Comparison of ENCODE assay signal across 1 cellular context in the genomic region with DNA sequence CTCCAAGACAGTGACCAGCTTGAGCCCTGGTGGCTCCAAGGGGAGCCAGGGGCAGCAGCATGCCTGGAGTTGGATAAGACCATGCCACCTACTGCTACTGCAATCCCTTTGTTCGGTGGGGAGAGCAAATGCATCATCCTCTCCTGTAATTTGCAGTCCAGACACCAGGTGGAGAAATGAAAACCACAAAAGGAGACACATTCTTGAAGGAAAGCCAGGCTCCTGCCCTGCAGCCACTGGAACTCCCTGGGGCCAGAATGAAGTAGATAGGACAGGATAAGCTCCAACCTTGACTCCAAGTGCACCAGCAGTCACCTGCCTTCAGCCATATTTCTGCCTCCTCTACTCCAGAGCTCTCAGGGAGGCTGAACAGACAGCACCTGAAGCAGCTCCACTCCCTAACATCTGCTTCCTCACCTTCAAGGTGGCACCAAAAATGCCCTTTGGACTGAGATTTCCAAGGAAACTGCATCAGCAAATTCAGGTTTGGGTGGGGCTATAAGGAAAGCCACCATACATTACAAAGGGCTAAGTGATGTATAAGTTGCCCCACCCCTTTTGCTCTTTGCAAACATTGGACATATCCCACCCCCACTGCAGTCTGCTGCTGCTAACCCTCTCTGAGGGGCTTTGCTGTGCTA.
TF ChIP-seq lines count a peak whose summit lies in the region.

No MANE protein-coding gene starts in this region.

TF ChIP-seq in K562, 482 proteins besides CTCF, POLR2A, EP300 and RAD21 (continued from another document and continues in another):
- TF ChIP-seq, protein P1, sequence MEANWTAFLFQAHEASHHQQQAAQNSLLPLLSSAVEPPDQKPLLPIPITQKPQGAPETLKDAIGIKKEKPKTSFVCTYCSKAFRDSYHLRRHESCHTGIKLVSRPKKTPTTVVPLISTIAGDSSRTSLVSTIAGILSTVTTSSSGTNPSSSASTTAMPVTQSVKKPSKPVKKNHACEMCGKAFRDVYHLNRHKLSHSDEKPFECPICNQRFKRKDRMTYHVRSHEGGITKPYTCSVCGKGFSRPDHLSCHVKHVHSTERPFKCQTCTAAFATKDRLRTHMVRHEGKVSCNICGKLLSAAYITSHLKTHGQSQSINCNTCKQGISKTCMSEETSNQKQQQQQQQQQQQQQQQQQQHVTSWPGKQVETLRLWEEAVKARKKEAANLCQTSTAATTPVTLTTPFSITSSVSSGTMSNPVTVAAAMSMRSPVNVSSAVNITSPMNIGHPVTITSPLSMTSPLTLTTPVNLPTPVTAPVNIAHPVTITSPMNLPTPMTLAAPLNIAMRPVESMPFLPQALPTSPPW (CRISPR knock-in tag; IDR thresholded peaks at IDR 0.05) = no peak
- TF ChIP-seq ATF7 (IDR thresholded peaks at IDR 0.05) (no peak), ZFP30 (CRISPR knock-in tag; IDR thresholded peaks at IDR 0.05; ENCODE audit: borderline replicate concordance) (no peak), WHSC1 (IDR thresholded peaks at IDR 0.05; ENCODE audit: low read length) (no peak), SMC3 (conservative IDR thresholded peaks at IDR 0.05; ENCODE audit: insufficient read depth, low read depth, low read length) (peak; percentile 81), FOS (IDR thresholded peaks at IDR 0.05; ENCODE audit: extremely low read depth, insufficient read length) (no peak), TCF3 (CRISPR knock-in tag; IDR thresholded peaks at IDR 0.05) (0 out of 2 replicates have a peak, but pooled peaks have one; percentile 4), ARNT (IDR thresholded peaks at IDR 0.05) (no peak), BMI1 (IDR thresholded peaks at IDR 0.05; ENCODE audit: low read length) (no peak), MAFK (IDR thresholded peaks at IDR 0.05; ENCODE audit: low read length) (no peak), MTF1 (CRISPR knock-in tag; IDR thresholded peaks at IDR 0.05; ENCODE audit: borderline replicate concordance) (no peak), CBFA2T3 (IDR thresholded peaks at IDR 0.05) (no peak), TEAD2 (tag; IDR thresholded peaks at IDR 0.05) (no peak), C11orf30 (IDR thresholded peaks at IDR 0.05; ENCODE audit: low read depth) (0 out of 2 replicates have a peak, but pooled peaks have one; percentile 5), SPI1 (IDR thresholded peaks at IDR 0.05; ENCODE audit: borderline replicate concordance, low read depth, low read length) (no peak), TEAD4 (IDR thresholded peaks at IDR 0.05; ENCODE audit: low read length) (peak; percentile 58), TEAD4 (CRISPR knock-in tag; IDR thresholded peaks at IDR 0.05; ENCODE audit: borderline replicate concordance) (no peak), L3MBTL2 (IDR thresholded peaks at IDR 0.05) (no peak), POLR3G (IDR thresholded peaks at IDR 0.05; ENCODE audit: extremely low read depth, insufficient read length, insufficient replicate concordance) (no peak), CXXC5 (CRISPR knock-in tag; IDR thresholded peaks at IDR 0.05) (no peak), ZFPM2 (CRISPR knock-in tag; IDR thresholded peaks at IDR 0.05) (no peak), CTBP1 (IDR thresholded peaks at IDR 0.05; ENCODE audit: borderline replicate concordance) (peak; percentile 29; the same call in 1 of the 2 replicates), SREBF1 (IDR thresholded peaks at IDR 0.05; ENCODE audit: borderline replicate concordance, low read depth, low read length) (no peak), ZNF324 (CRISPR knock-in tag; IDR thresholded peaks at IDR 0.05) (no peak), ZNF282 (CRISPR knock-in tag; IDR thresholded peaks at IDR 0.05) (no peak), ZNF586 (CRISPR knock-in tag; conservative IDR thresholded peaks at IDR 0.05) (no peak), ZFP36 (IDR thresholded peaks at IDR 0.05; ENCODE audit: low read depth, low read length, partially characterized antibody) (no peak), FOXM1 (IDR thresholded peaks at IDR 0.05; ENCODE audit: low read depth) (no peak), FOXM1 (CRISPR knock-in tag; IDR thresholded peaks at IDR 0.05; ENCODE audit: low read depth) (no peak), CHD1 (IDR thresholded peaks at IDR 0.05; ENCODE audit: low read length) (no peak), ZNF175 (CRISPR knock-in tag; IDR thresholded peaks at IDR 0.05; ENCODE audit: low read depth) (no peak), BCL6 (CRISPR knock-in tag; IDR thresholded peaks at IDR 0.05) (no peak), JUND (IDR thresholded peaks at IDR 0.05; ENCODE audit: borderline replicate concordance, low read depth, low read length) (no peak), JUND (tag; IDR thresholded peaks at IDR 0.05; ENCODE audit: borderline replicate concordance, low read depth, low read length) (peak; percentile 29; the same call in 1 of the 3 replicates), CBX2 (IDR thresholded peaks at IDR 0.05; ENCODE audit: insufficient read depth, low read length, poor library complexity, severe bottlenecking) (no peak), ESRRA (IDR thresholded peaks at IDR 0.05; ENCODE audit: borderline replicate concordance, low read depth) (peak; percentile 55; the same call in 1 of the 2 replicates), CBFB (CRISPR knock-in tag; IDR thresholded peaks at IDR 0.05) (peak; percentile 78; the same call in 1 of the 2 replicates)
- TF ChIP-seq, protein P2, sequence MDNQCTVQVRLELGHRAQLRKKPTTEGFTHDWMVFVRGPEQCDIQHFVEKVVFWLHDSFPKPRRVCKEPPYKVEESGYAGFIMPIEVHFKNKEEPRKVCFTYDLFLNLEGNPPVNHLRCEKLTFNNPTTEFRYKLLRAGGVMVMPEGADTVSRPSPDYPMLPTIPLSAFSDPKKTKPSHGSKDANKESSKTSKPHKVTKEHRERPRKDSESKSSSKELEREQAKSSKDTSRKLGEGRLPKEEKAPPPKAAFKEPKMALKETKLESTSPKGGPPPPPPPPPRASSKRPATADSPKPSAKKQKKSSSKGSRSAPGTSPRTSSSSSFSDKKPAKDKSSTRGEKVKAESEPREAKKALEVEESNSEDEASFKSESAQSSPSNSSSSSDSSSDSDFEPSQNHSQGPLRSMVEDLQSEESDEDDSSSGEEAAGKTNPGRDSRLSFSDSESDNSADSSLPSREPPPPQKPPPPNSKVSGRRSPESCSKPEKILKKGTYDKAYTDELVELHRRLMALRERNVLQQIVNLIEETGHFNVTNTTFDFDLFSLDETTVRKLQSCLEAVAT (IDR thresholded peaks at IDR 0.05) = peak in 1 of 2 experiments; percentile 87; a peak in 2 of 4 replicates
- TF ChIP-seq, protein P3, sequence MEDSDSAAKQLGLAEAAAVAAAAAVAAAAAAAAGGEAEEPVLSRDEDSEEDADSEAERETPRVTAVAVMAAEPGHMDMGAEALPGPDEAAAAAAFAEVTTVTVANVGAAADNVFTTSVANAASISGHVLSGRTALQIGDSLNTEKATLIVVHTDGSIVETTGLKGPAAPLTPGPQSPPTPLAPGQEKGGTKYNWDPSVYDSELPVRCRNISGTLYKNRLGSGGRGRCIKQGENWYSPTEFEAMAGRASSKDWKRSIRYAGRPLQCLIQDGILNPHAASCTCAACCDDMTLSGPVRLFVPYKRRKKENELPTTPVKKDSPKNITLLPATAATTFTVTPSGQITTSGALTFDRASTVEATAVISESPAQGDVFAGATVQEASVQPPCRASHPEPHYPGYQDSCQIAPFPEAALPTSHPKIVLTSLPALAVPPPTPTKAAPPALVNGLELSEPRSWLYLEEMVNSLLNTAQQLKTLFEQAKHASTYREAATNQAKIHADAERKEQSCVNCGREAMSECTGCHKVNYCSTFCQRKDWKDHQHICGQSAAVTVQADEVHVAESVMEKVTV (CRISPR knock-in tag; IDR thresholded peaks at IDR 0.05) = peak; percentile 38; the same call in 1 of the 2 replicates
- TF ChIP-seq, protein P4, sequence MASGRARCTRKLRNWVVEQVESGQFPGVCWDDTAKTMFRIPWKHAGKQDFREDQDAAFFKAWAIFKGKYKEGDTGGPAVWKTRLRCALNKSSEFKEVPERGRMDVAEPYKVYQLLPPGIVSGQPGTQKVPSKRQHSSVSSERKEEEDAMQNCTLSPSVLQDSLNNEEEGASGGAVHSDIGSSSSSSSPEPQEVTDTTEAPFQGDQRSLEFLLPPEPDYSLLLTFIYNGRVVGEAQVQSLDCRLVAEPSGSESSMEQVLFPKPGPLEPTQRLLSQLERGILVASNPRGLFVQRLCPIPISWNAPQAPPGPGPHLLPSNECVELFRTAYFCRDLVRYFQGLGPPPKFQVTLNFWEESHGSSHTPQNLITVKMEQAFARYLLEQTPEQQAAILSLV (tag; IDR thresholded peaks at IDR 0.05) = no peak
- TF ChIP-seq, protein P5, sequence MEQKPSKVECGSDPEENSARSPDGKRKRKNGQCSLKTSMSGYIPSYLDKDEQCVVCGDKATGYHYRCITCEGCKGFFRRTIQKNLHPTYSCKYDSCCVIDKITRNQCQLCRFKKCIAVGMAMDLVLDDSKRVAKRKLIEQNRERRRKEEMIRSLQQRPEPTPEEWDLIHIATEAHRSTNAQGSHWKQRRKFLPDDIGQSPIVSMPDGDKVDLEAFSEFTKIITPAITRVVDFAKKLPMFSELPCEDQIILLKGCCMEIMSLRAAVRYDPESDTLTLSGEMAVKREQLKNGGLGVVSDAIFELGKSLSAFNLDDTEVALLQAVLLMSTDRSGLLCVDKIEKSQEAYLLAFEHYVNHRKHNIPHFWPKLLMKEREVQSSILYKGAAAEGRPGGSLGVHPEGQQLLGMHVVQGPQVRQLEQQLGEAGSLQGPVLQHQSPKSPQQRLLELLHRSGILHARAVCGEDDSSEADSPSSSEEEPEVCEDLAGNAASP (IDR thresholded peaks at IDR 0.05) = no peak
- TF ChIP-seq, protein P6, sequence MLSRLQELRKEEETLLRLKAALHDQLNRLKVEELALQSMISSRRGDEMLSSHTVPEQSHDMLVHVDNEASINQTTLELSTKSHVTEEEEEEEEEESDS (CRISPR knock-in tag; IDR thresholded peaks at IDR 0.05) = no peak
- TF ChIP-seq, protein P7, sequence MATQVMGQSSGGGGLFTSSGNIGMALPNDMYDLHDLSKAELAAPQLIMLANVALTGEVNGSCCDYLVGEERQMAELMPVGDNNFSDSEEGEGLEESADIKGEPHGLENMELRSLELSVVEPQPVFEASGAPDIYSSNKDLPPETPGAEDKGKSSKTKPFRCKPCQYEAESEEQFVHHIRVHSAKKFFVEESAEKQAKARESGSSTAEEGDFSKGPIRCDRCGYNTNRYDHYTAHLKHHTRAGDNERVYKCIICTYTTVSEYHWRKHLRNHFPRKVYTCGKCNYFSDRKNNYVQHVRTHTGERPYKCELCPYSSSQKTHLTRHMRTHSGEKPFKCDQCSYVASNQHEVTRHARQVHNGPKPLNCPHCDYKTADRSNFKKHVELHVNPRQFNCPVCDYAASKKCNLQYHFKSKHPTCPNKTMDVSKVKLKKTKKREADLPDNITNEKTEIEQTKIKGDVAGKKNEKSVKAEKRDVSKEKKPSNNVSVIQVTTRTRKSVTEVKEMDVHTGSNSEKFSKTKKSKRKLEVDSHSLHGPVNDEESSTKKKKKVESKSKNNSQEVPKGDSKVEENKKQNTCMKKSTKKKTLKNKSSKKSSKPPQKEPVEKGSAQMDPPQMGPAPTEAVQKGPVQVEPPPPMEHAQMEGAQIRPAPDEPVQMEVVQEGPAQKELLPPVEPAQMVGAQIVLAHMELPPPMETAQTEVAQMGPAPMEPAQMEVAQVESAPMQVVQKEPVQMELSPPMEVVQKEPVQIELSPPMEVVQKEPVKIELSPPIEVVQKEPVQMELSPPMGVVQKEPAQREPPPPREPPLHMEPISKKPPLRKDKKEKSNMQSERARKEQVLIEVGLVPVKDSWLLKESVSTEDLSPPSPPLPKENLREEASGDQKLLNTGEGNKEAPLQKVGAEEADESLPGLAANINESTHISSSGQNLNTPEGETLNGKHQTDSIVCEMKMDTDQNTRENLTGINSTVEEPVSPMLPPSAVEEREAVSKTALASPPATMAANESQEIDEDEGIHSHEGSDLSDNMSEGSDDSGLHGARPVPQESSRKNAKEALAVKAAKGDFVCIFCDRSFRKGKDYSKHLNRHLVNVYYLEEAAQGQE (CRISPR knock-in tag; IDR thresholded peaks at IDR 0.05; ENCODE audit: low read depth) = no peak
- TF ChIP-seq, protein P8, sequence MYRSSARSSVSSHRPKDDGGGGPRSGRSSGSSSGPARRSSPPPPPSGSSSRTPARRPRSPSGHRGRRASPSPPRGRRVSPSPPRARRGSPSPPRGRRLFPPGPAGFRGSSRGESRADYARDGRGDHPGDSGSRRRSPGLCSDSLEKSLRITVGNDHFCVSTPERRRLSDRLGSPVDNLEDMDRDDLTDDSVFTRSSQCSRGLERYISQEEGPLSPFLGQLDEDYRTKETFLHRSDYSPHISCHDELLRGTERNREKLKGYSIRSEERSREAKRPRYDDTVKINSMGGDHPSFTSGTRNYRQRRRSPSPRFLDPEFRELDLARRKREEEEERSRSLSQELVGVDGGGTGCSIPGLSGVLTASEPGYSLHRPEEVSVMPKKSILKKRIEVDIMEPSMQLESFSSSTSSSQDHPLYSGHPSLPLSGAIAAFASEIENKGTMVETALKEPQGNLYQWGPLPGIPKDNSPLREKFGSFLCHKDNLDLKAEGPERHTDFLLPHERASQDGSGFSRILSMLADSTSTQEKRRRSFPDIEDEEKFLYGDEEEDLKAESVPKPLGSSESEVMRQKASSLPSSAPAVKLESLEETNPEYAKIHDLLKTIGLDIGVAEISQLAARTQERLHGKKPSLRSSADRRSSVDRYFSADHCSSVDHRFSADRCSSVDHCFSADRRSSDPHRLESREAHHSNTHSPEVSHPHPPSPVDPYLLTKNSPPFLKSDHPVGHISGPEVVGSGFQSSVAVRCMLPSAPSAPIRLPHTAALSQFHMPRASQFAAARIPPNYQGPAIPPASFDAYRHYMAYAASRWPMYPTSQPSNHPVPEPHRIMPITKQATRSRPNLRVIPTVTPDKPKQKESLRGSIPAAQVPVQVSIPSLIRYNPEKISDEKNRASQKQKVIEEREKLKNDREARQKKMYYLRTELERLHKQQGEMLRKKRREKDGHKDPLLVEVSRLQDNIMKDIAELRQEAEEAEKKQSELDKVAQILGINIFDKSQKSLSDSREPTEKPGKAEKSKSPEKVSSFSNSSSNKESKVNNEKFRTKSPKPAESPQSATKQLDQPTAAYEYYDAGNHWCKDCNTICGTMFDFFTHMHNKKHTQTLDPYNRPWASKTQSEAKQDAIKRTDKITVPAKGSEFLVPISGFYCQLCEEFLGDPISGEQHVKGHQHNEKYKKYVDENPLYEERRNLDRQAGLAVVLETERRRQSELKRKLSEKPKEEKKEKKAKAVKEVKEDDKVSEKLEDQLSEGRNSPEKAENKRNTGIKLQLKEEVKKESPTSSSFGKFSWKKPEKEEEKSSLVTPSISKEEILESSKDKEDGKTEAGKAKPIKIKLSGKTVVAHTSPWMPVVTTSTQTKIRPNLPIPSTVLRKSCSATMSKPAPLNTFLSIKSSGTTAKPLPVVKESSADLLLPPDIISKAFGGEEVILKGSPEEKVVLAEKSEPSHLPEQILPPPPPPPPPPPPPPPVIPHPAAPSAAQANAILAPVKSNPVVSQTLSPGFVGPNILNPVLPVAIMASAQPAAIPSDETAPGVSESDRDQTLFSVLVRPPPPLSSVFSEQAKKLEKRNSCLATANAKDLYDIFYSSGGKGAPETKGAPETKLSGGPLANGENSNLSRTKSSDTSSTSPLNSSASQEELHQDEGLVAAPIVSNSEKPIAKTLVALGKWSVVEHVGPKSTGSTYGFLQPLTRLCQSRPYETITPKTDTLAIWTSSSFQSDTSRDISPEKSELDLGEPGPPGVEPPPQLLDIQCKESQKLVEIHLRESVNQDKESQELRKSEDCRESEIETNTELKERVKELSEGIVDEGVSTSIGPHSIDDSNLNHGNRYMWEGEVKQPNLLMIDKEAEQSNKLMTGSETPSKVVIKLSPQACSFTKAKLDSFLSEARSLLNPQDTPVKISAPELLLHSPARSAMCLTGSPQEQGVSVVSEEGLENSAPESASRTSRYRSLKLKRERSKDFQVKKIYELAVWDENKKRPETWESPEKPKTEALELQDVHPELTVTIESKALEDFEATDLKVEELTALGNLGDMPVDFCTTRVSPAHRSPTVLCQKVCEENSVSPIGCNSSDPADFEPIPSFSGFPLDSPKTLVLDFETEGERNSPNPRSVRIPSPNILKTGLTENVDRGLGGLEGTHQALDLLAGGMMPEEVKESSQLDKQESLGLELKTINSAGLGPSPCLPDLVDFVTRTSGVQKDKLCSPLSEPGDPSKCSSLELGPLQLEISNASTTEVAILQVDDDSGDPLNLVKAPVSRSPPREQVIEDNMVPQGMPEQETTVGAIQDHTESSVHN (IDR thresholded peaks at IDR 0.05; ENCODE audit: borderline replicate concordance in 1 of 2, low read depth in 1 of 2) = no peak
